11 cellular contexts compared by ENCODE assay signal in the genomic region with DNA sequence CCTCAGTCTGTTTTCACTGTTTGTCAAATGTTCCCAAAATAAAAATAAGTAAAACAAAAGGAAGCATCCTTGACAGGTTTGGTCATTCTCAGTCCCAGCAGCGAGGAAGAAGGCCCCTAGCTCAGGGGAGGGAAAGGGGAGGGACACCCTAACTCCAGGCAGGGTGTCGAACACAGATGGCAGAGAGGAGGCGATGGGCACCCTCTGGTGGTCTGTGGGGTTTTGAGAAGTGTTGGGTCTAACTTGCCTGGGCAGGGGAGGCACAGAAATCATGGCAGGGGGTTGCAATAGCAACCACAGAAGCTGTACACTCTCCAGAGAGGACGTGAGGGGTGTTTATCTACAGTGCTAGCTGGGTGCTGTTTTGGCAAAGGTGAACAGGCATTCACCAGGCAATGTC.
A peak's percentile ranks its signal among the peaks of the same experiment; 100 is the strongest.
DNase-seq lines count a peak whose midpoint lies in the region; ATAC-seq, FAIRE-seq and TF ChIP-seq lines count a peak whose summit lies in the region.
"Had no signal": no experiment of that assay in that cellular context is flagged by ENCODE, and none has a peak within 500 bp of the region (broad histone marks: within the 10 kb centered on the region; RNA-seq: fewer than 3 reads in every experiment).

No MANE protein-coding gene starts in this region.

- TF ChIP-seq RAD21 in liver (IDR thresholded peaks at IDR 0.05) (peak; percentile 20 to 24), HepG2 (CRISPR knock-in tag; IDR thresholded peaks at IDR 0.05) (no peak)

- H3K27me3 ChIP-seq in liver (ENCODE audit: control insufficient read depth in 4 of 4, insufficient read depth in 4 of 4, low read length in 3 of 4) (no peaks in the 10 kb centered on the region), HepG2 (ENCODE audit: control insufficient read depth in 1 of 2, insufficient read depth in 2 of 2, low read length in 2 of 2) (no peaks in the 10 kb centered on the region; a peak in 1 of 5 replicates)

- TF ChIP-seq CTCF in liver (IDR thresholded peaks at IDR 0.05; ENCODE audit: low read depth, low read length, missing input control) (no peak), HepG2 (CRISPR knock-in tag; IDR thresholded peaks at IDR 0.05) (no peak), HFFc6 (IDR thresholded peaks at IDR 0.05) (no peak)

- H3K4me3 ChIP-seq in liver (ENCODE audit: low read depth in 1 of 3, low read length in 3 of 3), result no peak overlapping the region
- H3K4me3 ChIP-seq in HepG2 (replicated peaks in 1 of 3; ENCODE audit: insufficient read depth in 1 of 3, low read depth in 2 of 3, low read length in 3 of 3), result no peak overlapping the region
- H3K4me3 ChIP-seq: thoracic aorta had no signal

- H3K36me3 ChIP-seq in liver (ENCODE audit: control insufficient read depth in 4 of 4, insufficient read depth in 3 of 4, low read depth in 1 of 4, low read length in 3 of 4), result no peaks in the 10 kb centered on the region
- H3K36me3 ChIP-seq in HepG2 (replicated peaks in 1 of 2; ENCODE audit: control insufficient read depth in 1 of 2, insufficient read depth in 2 of 2, low read length in 2 of 2), result no peaks in the 10 kb centered on the region
- H3K36me3 ChIP-seq: thoracic aorta had no signal

- ATAC-seq in HepG2, result no peak
- ATAC-seq in HG02973 (IDR thresholded peaks at IDR 0.05; ENCODE audit: unreplicated experiment), result no peak

- no peak overlapping the region for H2AFZ ChIP-seq in HepG2 (ENCODE audit: low read length)

- no peak for TF ChIP-seq POLR2A in HepG2 (IDR thresholded peaks at IDR 0.05; ENCODE audit: insufficient read depth in 1 of 2, low read depth in 2 of 2, low read length in 2 of 2)

- H3K36me3 Mint-ChIP-seq in HFFc6 (ENCODE audit: low read depth), result no peaks in the 10 kb centered on the region
- H3K36me3 Mint-ChIP-seq: natural killer cell treated with Interleukin-12 subunit alpha and Interleukin-12 subunit beta and Interleukin-15 and Interleukin-18, amount 100 ng/mL, for 72 hours had no signal

- in situ Hi-C loops in HepG2 (cut with HindIII; ENCODE audit: extremely low pct_ligation_motif_present, low pct_unique_long_range_greater_than_20kb), result no loop called here

- no peak overlapping the region for H3K4me3 Mint-ChIP-seq in HFFc6
- H3K4me3 Mint-ChIP-seq: natural killer cell treated with Interleukin-12 subunit alpha and Interleukin-12 subunit beta and Interleukin-15 and Interleukin-18, amount 100 ng/mL, for 72 hours had no signal

- BruUV-seq in HepG2 (replicated peaks; lab: Mats Ljungman, UMichigan), result no TSS peak

- TF ChIP-seq EP300 in HepG2 (IDR thresholded peaks at IDR 0.05; ENCODE audit: low read depth in 2 of 2, low read length in 2 of 2) (no peak), HepG2 (CRISPR knock-in tag; IDR thresholded peaks at IDR 0.05; ENCODE audit: borderline replicate concordance) (no peak)

- H3K9ac ChIP-seq in liver (ENCODE audit: low read depth in 1 of 2, low read length in 2 of 2), result no peak overlapping the region
- no peak overlapping the region for H3K9ac ChIP-seq in HepG2 (ENCODE audit: insufficient read depth, low read depth, low read length)

- H3K27ac Mint-ChIP-seq in HFFc6, result no peak overlapping the region
- H3K27ac Mint-ChIP-seq: natural killer cell treated with Interleukin-12 subunit alpha and Interleukin-12 subunit beta and Interleukin-15 and Interleukin-18, amount 100 ng/mL, for 72 hours had no signal

- no peaks in the 10 kb centered on the region for H3K4me1 Mint-ChIP-seq in HFFc6 (ENCODE audit: low read depth)

- H3K4me2 ChIP-seq in HepG2 (ENCODE audit: low read depth, low read length), result no peak overlapping the region

- POLR2A ChIA-PET in HepG2 (lab: Yijun Ruan, JAX), result no interaction called here

- H3K9me3 ChIP-seq in liver (ENCODE audit: control insufficient read depth in 4 of 4, low read length in 3 of 4), result no peaks in the 10 kb centered on the region
- H3K9me3 ChIP-seq in HepG2 (ENCODE audit: low read length), result no peaks in the 10 kb centered on the region
- H3K9me3 ChIP-seq: thoracic aorta had no signal

- no peaks in the 10 kb centered on the region for H4K20me1 ChIP-seq in HepG2 (ENCODE audit: insufficient read depth, low read length)

- 53% methylated on average over 4 of the region's 4 CpGs for WGBS in liver
- WGBS in HepG2 (ENCODE audit: low lambda C conversion rate), result 0% methylated on average over 3 of the region's 4 CpGs

- no peaks in the 10 kb centered on the region for H3K27me3 Mint-ChIP-seq in HFFc6 (ENCODE audit: insufficient read depth)
- H3K27me3 Mint-ChIP-seq: natural killer cell treated with Interleukin-12 subunit alpha and Interleukin-12 subunit beta and Interleukin-15 and Interleukin-18, amount 100 ng/mL, for 72 hours had no signal

- peaks cover 11% of the 10 kb centered on the region for H3K9me3 Mint-ChIP-seq in HFFc6
- H3K9me3 Mint-ChIP-seq: natural killer cell treated with Interleukin-12 subunit alpha and Interleukin-12 subunit beta and Interleukin-15 and Interleukin-18, amount 100 ng/mL, for 72 hours had no signal

- H3K79me2 ChIP-seq in HepG2 (ENCODE audit: insufficient read depth, low read length), result no peaks in the 10 kb centered on the region

- no peak overlapping the region for H3K27ac ChIP-seq in liver (ENCODE audit: low read depth in 1 of 2, low read length in 2 of 2)
- no peak overlapping the region for H3K27ac ChIP-seq in HepG2 (ENCODE audit: extremely low read length, insufficient read depth, low read length)
- H3K27ac ChIP-seq: thoracic aorta had no signal

- no peak for FAIRE-seq in HepG2 (lab: Jason Lieb, UNC)

- CTCF ChIA-PET in HepG2 (lab: Yijun Ruan, JAX; ENCODE audit: low intra/inter-chr PET ratio, low total read pairs), result no interaction called here

- DNase-seq in HepG2 (ENCODE audit: low spot score) (no peak), activated T-cell treated with anti-CD3 and anti-CD28 coated beads for 24 hours (ENCODE audit: low read depth) (peak; percentile 22), iPS-NIHi7 (ENCODE audit: extremely low spot score) (peak; percentile 74), AML-193 (lab: John Stamatoyannopoulos, UW) (no peak), NCI-H2081 (lab: John Stamatoyannopoulos, UW) (no peak), HFFc6 (no peak)
- DNase-seq: aorta had no signal

- intact Hi-C loops in HepG2 (cut with micrococcal nuclease; ENCODE audit: unreplicated experiment), result no loop called here

- H3K4me1 ChIP-seq in liver (ENCODE audit: control insufficient read depth in 4 of 4, insufficient read depth in 4 of 4, low read length in 3 of 4), result peaks cover 0 to 3% (median 0%) of the 10 kb centered on the region in 4 donors
- no peaks in the 10 kb centered on the region for H3K4me1 ChIP-seq in HepG2 (ENCODE audit: insufficient read depth, low read length)

TF ChIP-seq in liver, 16 proteins besides CTCF, POLR2A, EP300 and RAD21 (continues in another document):
- no peak for TF ChIP-seq TAF1 (conservative IDR thresholded peaks at IDR 0.05)
- TF ChIP-seq RXRA (IDR thresholded peaks at IDR 0.05), result no peak
- TF ChIP-seq, protein P1, sequence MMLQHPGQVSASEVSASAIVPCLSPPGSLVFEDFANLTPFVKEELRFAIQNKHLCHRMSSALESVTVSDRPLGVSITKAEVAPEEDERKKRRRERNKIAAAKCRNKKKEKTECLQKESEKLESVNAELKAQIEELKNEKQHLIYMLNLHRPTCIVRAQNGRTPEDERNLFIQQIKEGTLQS (IDR thresholded peaks at IDR 0.05), result no peak
- no peak for TF ChIP-seq HNF4G (IDR thresholded peaks at IDR 0.05)
- no peak for TF ChIP-seq JUND (IDR thresholded peaks at IDR 0.05)
- no peak for TF ChIP-seq EGR1 (IDR thresholded peaks at IDR 0.05; ENCODE audit: low read depth in 2 of 2)
- TF ChIP-seq, protein P2, sequence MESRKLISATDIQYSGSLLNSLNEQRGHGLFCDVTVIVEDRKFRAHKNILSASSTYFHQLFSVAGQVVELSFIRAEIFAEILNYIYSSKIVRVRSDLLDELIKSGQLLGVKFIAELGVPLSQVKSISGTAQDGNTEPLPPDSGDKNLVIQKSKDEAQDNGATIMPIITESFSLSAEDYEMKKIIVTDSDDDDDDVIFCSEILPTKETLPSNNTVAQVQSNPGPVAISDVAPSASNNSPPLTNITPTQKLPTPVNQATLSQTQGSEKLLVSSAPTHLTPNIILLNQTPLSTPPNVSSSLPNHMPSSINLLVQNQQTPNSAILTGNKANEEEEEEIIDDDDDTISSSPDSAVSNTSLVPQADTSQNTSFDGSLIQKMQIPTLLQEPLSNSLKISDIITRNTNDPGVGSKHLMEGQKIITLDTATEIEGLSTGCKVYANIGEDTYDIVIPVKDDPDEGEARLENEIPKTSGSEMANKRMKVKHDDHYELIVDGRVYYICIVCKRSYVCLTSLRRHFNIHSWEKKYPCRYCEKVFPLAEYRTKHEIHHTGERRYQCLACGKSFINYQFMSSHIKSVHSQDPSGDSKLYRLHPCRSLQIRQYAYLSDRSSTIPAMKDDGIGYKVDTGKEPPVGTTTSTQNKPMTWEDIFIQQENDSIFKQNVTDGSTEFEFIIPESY (IDR thresholded peaks at IDR 0.05), result no peak
- no peak for TF ChIP-seq GABPA (IDR thresholded peaks at IDR 0.05 in 1 of 2, conservative IDR thresholded peaks at IDR 0.05 in 1 of 2)
- no peak for TF ChIP-seq SP1 (IDR thresholded peaks at IDR 0.05)

TF ChIP-seq in HepG2, 621 proteins besides CTCF, POLR2A, EP300 and RAD21:
- no peak for TF ChIP-seq ZNF878 (CRISPR knock-in tag; IDR thresholded peaks at IDR 0.05)
- no peak for TF ChIP-seq IRX3 (CRISPR knock-in tag; IDR thresholded peaks at IDR 0.05; ENCODE audit: borderline replicate concordance, low read depth)
- no peak for TF ChIP-seq MEIS1 (CRISPR knock-in tag; IDR thresholded peaks at IDR 0.05; ENCODE audit: borderline replicate concordance)
- no peak for TF ChIP-seq ZNF160 (CRISPR knock-in tag; IDR thresholded peaks at IDR 0.05)
- TF ChIP-seq, protein P3, sequence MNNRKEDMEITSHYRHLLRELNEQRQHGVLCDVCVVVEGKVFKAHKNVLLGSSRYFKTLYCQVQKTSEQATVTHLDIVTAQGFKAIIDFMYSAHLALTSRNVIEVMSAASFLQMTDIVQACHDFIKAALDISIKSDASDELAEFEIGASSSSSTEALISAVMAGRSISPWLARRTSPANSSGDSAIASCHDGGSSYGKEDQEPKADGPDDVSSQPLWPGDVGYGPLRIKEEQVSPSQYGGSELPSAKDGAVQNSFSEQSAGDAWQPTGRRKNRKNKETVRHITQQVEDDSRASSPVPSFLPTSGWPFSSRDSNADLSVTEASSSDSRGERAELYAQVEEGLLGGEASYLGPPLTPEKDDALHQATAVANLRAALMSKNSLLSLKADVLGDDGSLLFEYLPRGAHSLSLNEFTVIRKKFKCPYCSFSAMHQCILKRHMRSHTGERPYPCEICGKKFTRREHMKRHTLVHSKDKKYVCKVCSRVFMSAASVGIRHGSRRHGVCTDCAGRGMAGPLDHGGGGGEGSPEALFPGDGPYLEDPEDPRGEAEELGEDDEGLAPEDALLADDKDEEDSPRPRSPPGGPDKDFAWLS (CRISPR knock-in tag; IDR thresholded peaks at IDR 0.05; ENCODE audit: borderline replicate concordance), result no peak
- TF ChIP-seq AHR (CRISPR knock-in tag; IDR thresholded peaks at IDR 0.05), result no peak

Comparison
In these comparisons a context has a peak if more than half of its experiments do, and no peak if none do; other contexts are left out.
1. DNase-seq: peak in activated T-cell treated with anti-CD3 and anti-CD28 coated beads for 24 hours (single experiment) and iPS-NIHi7 (single experiment); none in HepG2 (single experiment), AML-193 (0 of 2), NCI-H2081 (0 of 2) and HFFc6 (single experiment).